Comparison of ENCODE assay signal across 8 cellular contexts in genomic region chr6:52352239-52353008, GRCh38. TPM values are rescaled to one million over a fixed set of nuclear protein-coding genes. Genes with fewer than 3 reads are reported as not detected.
DNase-seq lines count a peak whose midpoint lies in the region; TF ChIP-seq lines count a peak whose summit lies in the region.

No MANE protein-coding gene starts in this region.

- H3K27me3 ChIP-seq in GM23248 (replicated peaks; ENCODE audit: insufficient read depth): peaks cover 4% of the 10 kb centered on the region; the same call in 1 of the 2 replicates
- no peaks in the 10 kb centered on the region for H3K27me3 ChIP-seq in spleen (replicated peaks in 1 of 7)

- no peaks in the 10 kb centered on the region for H3K36me3 Mint-ChIP-seq in IgD-negative memory B cell

- H3K36me3 ChIP-seq in GM23248 (ENCODE audit: low read depth) (no peaks in the 10 kb centered on the region), spleen (no peaks in the 10 kb centered on the region)

- peak overlapping the region; percentile 40 for H3K9ac ChIP-seq in GM23248

- in situ Hi-C loops in GM23248 (cut with MboI): no loop called here

- H3K9me3 ChIP-seq in GM23248 (ENCODE audit: low read depth): no peaks in the 10 kb centered on the region
- H3K9me3 ChIP-seq in spleen: no peaks in the 10 kb centered on the region

- H3K79me2 ChIP-seq in GM23248 (ENCODE audit: insufficient read depth): no peaks in the 10 kb centered on the region

- TF ChIP-seq POLR2A in spleen (IDR thresholded peaks at IDR 0.05): no peak

- WGBS in GM23248 (ENCODE audit: low coverage in 1 of 2, low lambda C conversion rate in 2 of 2, missing lambda C conversion rate in 2 of 2), 2 experiments: 13 to 17% methylated on average over 5 of the region's 5 CpGs
- WGBS in spleen, 5 donors: 19 to 43% (median 33%) methylated on average over 5 of the region's 5 CpGs

- H3K9me3 Mint-ChIP-seq in IgD-negative memory B cell: no peaks in the 10 kb centered on the region

- peak overlapping the region; percentile 48 for H3K27ac ChIP-seq in GM23248
- H3K27ac ChIP-seq in spleen: peak overlapping the region in 5 of 8 donors; percentile 14 to 62 (median 52)

- no peak for TF ChIP-seq CTCF in spleen (IDR thresholded peaks at IDR 0.05 in 8 of 11, conservative IDR thresholded peaks at IDR 0.05 in 3 of 11)

- H3K9me2 ChIP-seq in GM23248 (ENCODE audit: insufficient read depth): no peaks in the 10 kb centered on the region

- no peaks in the 10 kb centered on the region for H4K20me1 ChIP-seq in GM23248 (ENCODE audit: insufficient read depth)

- H3K4me3 Mint-ChIP-seq in IgD-negative memory B cell: peak overlapping the region in 2 of 4 donors; percentile 29 to 66

- H3K4me2 ChIP-seq in GM23248 (ENCODE audit: unreplicated experiment): peak overlapping the region; percentile 57

- peak; percentile 15 for DNase-seq in NCI-H446 treated with DMSO at 0.1 percent for 48 hours (lab: John Stamatoyannopoulos, UW)
- no peak for DNase-seq in NCI-H446 (lab: John Stamatoyannopoulos, UW)
- DNase-seq in GM23248: peak; percentile 91
- peak; percentile 97 for DNase-seq in SKM-1 (lab: John Stamatoyannopoulos, UW; ENCODE audit: unreplicated experiment)
- DNase-seq in glomerular endothelial cell (ENCODE audit: extremely low read depth, low read depth, low spot score): peak; percentile 75
- DNase-seq in spleen: no peak
- DNase-seq in NCI-H187 (lab: John Stamatoyannopoulos, UW): no peak

- no peaks in the 10 kb centered on the region for H3K27me3 Mint-ChIP-seq in IgD-negative memory B cell

- H3K4me1 ChIP-seq in GM23248 (ENCODE audit: insufficient read depth) (peaks cover 15% of the 10 kb centered on the region), spleen (peaks cover 0 to 34% (median 24%) of the 10 kb centered on the region in 6 donors)

- H2AFZ ChIP-seq in GM23248: peak overlapping the region; percentile 68

- H3F3A ChIP-seq in GM23248 (ENCODE audit: insufficient read depth): peaks cover 14% of the 10 kb centered on the region

- intact Hi-C loops in spleen (cut with DNase I; ENCODE audit: low total_unique reads): no loop called here

- peaks cover 24 to 28% (median 25%) of the 10 kb centered on the region in 3 donors for H3K4me1 Mint-ChIP-seq in IgD-negative memory B cell

- peak overlapping the region; percentile 15 to 93 (median 82) for H3K27ac Mint-ChIP-seq in IgD-negative memory B cell

- H3K4me3 ChIP-seq in GM23248 (peak overlapping the region; percentile 35), spleen (no peak overlapping the region)

RNA-seq across cellular contexts. Expression of gene PAQR8, which starts 9.5 kb away (rescaled TPM):
- total RNA-seq in GM23248 (2014; rRNA removed; shearing (Covaris generic)): 1.5 and 3.4 TPM in 2 replicates
- polyA plus RNA-seq in GM23248 (2016; fragmentation: Nextera tagmentation; extraction: Ambion mirVana) (1.8 and 2.5 TPM in 2 replicates), IgD-negative memory B cell (6.4 TPM), spleen (1 to 10 TPM; 3.5 to 4.5 (median 4.3) TPM)
- total RNA-seq in glomerular endothelial cell (13.8 and 14.9 TPM in 2 replicates), spleen (10 to 100 TPM in 4 of 7 donors, 1 to 10 TPM in 3; 8.3 to 13.3 (median 11.3) TPM)

Comparison
In these comparisons a context has a peak if more than half of its experiments do, and no peak if none do; other contexts are left out.
1. DNase-seq: peak in NCI-H446 treated with DMSO at 0.1 percent for 48 hours (single experiment), GM23248 (single experiment), SKM-1 (single experiment) and glomerular endothelial cell (single experiment); none in NCI-H446 (0 of 2), spleen (single experiment) and NCI-H187 (0 of 2).